8 cellular contexts compared by ENCODE assay signal in the genomic region with DNA sequence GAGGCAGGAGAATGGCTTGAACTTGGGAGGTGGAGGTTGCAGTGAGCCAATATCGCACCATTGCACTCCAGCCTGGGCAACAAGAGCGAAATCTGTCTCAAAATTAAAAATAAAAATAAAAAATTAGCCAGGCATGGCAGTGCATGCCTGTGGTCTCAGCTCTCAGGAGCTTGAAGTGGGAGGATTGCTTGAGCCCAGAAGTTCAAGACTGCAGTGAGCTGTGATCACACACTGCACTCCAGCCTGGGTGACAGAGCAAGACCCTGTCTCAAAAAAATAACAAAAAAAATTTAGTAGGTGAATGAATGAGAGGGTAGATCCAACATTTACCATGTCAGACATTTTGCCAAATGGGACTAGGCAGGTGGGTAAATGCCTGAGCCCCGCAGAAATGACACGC. TPM values are rescaled to one million over a fixed set of nuclear protein-coding genes. Genes with fewer than 3 reads are reported as not detected.
DNase-seq lines count a peak whose midpoint lies in the region; ATAC-seq and TF ChIP-seq lines count a peak whose summit lies in the region.
"Not testable (repeated sequence)": the region's sequence is repeated elsewhere in the genome, so short reads cannot be mapped to it uniquely, and the experiment has no call there.

No MANE protein-coding gene starts in this region.

- peaks cover 93% of the 10 kb centered on the region for H3K4me1 Mint-ChIP-seq in activated B cell treated with CpG ODN at 0.5 μM for 24 hours

- DNase-seq in EH (ENCODE audit: low read depth): peak; percentile 55
- not testable (repeated sequence) for DNase-seq in activated B cell treated with CpG ODN at 0.5 μM for 24 hours; coronary artery (ENCODE audit: low spot score); hepatocyte (ENCODE audit: low spot score); spleen; vagina (ENCODE audit: extremely low spot score in 2 of 2)

- H3K4me1 ChIP-seq in OCI-LY1 (ENCODE audit: insufficient read depth, low read length, severe bottlenecking) (peaks cover 76% of the 10 kb centered on the region), hepatocyte (ENCODE audit: insufficient read depth) (peaks cover 10% of the 10 kb centered on the region), neutrophil (ENCODE audit: control insufficient read depth in 1 of 2, insufficient read depth in 1 of 2, low read depth in 1 of 2, low read length in 1 of 2) (peaks cover 56 to 64% of the 10 kb centered on the region in 2 experiments), spleen (peaks cover 47 to 100% (median 87%) of the 10 kb centered on the region in 6 donors), vagina (peaks cover 57% of the 10 kb centered on the region)

- peaks cover 58% of the 10 kb centered on the region for H3K36me3 Mint-ChIP-seq in activated B cell treated with CpG ODN at 0.5 μM for 24 hours (ENCODE audit: low read depth)

- 97% methylated on average over 4 of the region's 4 CpGs for WGBS in hepatocyte (ENCODE audit: low lambda C conversion rate, missing lambda C conversion rate)
- 85 to 95% (median 89%) methylated on average over 4 of the region's 4 CpGs for WGBS in spleen, 5 donors

- not testable (repeated sequence) for H3K27me3 Mint-ChIP-seq in activated B cell treated with CpG ODN at 0.5 μM for 24 hours

- not testable (repeated sequence) for H3K4me3 ChIP-seq in OCI-LY1 (ENCODE audit: low read depth, low read length, poor library complexity, severe bottlenecking); coronary artery; hepatocyte; vagina
- H3K4me3 ChIP-seq in neutrophil (ENCODE audit: low read depth in 1 of 2, low read length in 1 of 2) (peak overlapping the region in 1 of 2 experiments; percentile 69), spleen (peak overlapping the region in 1 of 8 donors; percentile 49)

- not testable (repeated sequence) for H3K9me3 ChIP-seq in OCI-LY1 (ENCODE audit: low read length); hepatocyte (ENCODE audit: low read depth); neutrophil; spleen; vagina

- not testable (repeated sequence) for H3K9ac ChIP-seq in OCI-LY1 (ENCODE audit: low read length)

- H3K27ac Mint-ChIP-seq in activated B cell treated with CpG ODN at 0.5 μM for 24 hours: peak overlapping the region; percentile 84

- ATAC-seq in activated B cell treated with CpG ODN at 0.5 μM for 24 hours (ENCODE audit: low read depth): not testable (repeated sequence)

- CTCF ChIA-PET in activated B cell treated with CpG ODN at 0.5 μM for 24 hours (lab: Charles Lee): not testable (repeated sequence)

- not testable (repeated sequence) for H2AFZ ChIP-seq in OCI-LY1 (ENCODE audit: low read length); hepatocyte

- TF ChIP-seq POLR2A in spleen (IDR thresholded peaks at IDR 0.05); vagina (IDR thresholded peaks at IDR 0.05): not testable (repeated sequence)

- H3F3A ChIP-seq in OCI-LY1 (ENCODE audit: insufficient read depth, low read length): not testable (repeated sequence)

- POLR2A ChIA-PET in activated B cell treated with CpG ODN at 0.5 μM for 24 hours (lab: Charles Lee): interaction anchor here (6.9 kb wide), 1 partner anchor 18 kb away, joined by 53 read pairs; no protein-coding TSS in a partner anchor

- not testable (repeated sequence) for H3K79me2 ChIP-seq in OCI-LY1 (ENCODE audit: insufficient read depth, low read length)
- H3K79me2 ChIP-seq in hepatocyte: peaks cover 44% of the 10 kb centered on the region

- TF ChIP-seq CTCF in OCI-LY1 (IDR thresholded peaks at IDR 0.05; ENCODE audit: low read length); activated B cell treated with CpG ODN at 0.5 μM for 24 hours (IDR thresholded peaks at IDR 0.05); coronary artery (IDR thresholded peaks at IDR 0.05); hepatocyte (IDR thresholded peaks at IDR 0.05; ENCODE audit: poor library complexity); neutrophil (IDR thresholded peaks at IDR 0.05); spleen (IDR thresholded peaks at IDR 0.05 in 8 of 11, conservative IDR thresholded peaks at IDR 0.05 in 3 of 11); vagina (IDR thresholded peaks at IDR 0.05): not testable (repeated sequence)

- H3K9me3 Mint-ChIP-seq in activated B cell treated with CpG ODN at 0.5 μM for 24 hours: not testable (repeated sequence)

- peak overlapping the region; percentile 15 for H3K4me3 Mint-ChIP-seq in activated B cell treated with CpG ODN at 0.5 μM for 24 hours

- not testable (repeated sequence) for H3K9me2 ChIP-seq in OCI-LY1 (ENCODE audit: low read depth, low read length); hepatocyte (replicated peaks; ENCODE audit: insufficient read depth)

- H4K20me1 ChIP-seq in OCI-LY1 (ENCODE audit: insufficient read depth, low read length); hepatocyte (ENCODE audit: insufficient read depth, poor library complexity, severe bottlenecking): not testable (repeated sequence)

- H3K27ac ChIP-seq in OCI-LY1 (ENCODE audit: low read depth, low read length, poor library complexity, severe bottlenecking): peak overlapping the region; percentile 83
- peak overlapping the region; percentile 89 to 93 for H3K27ac ChIP-seq in coronary artery
- H3K27ac ChIP-seq in hepatocyte: peak overlapping the region; percentile 81
- peak overlapping the region; percentile 97 for H3K27ac ChIP-seq in neutrophil
- peak overlapping the region; percentile 42 to 93 (median 90) for H3K27ac ChIP-seq in spleen
- H3K27ac ChIP-seq in vagina: peak overlapping the region; percentile 82

- H3K36me3 ChIP-seq in OCI-LY1 (ENCODE audit: insufficient read depth, low read length) (peaks cover 64% of the 10 kb centered on the region), neutrophil (peaks cover 52% of the 10 kb centered on the region), spleen (peaks cover 4 to 99% (median 30%) of the 10 kb centered on the region in 6 donors), vagina (peaks cover 0 to 28% of the 10 kb centered on the region in 2 donors)
- H3K36me3 ChIP-seq in hepatocyte (replicated peaks; ENCODE audit: insufficient read depth, low read depth): not testable (repeated sequence)

- intact Hi-C loops in activated B cell treated with CpG ODN at 0.5 μM for 24 hours (cut with micrococcal nuclease); spleen (cut with DNase I; ENCODE audit: low total_unique reads); vagina (cut with DNase I): not testable (repeated sequence)

- H3K4me2 ChIP-seq in OCI-LY1 (ENCODE audit: low read length): peak overlapping the region; percentile 14; the same call in 1 of the 2 replicates
- not testable (repeated sequence) for H3K4me2 ChIP-seq in hepatocyte

- not testable (repeated sequence) for H3K27me3 ChIP-seq in OCI-LY1 (ENCODE audit: insufficient read depth, low read length); hepatocyte; neutrophil; spleen (replicated peaks in 1 of 7); vagina

RNA-seq across cellular contexts. Expression of a gene that starts 31.4 kb away (rescaled TPM):
- total RNA-seq in activated B cell treated with CpG ODN at 0.5 μM for 24 hours (217 and 239 TPM in 2 replicates), hepatocyte (29.1 and 32.4 TPM in 2 replicates), spleen (100 to 1,000 TPM; 232 to 329 (median 281) TPM), vagina (100 TPM)
- polyA plus RNA-seq in hepatocyte (29.3 and 29.9 TPM in 2 replicates), spleen (100 to 1,000 TPM in 2 of 3 donors, 10 to 100 TPM in 1; 70.5 to 192 (median 190) TPM)

RNA-seq across cellular contexts. Expression of a gene that starts 31.7 kb away (rescaled TPM):
- 15.8 and 17.8 TPM in 2 replicates for total RNA-seq in activated B cell treated with CpG ODN at 0.5 μM for 24 hours
- total RNA-seq in hepatocyte: 2.8 and 6.3 TPM in 2 replicates
- polyA plus RNA-seq in hepatocyte: 5.5 and 8.5 TPM in 2 replicates
- total RNA-seq in spleen: 10 to 100 TPM in 5 of 7 donors, 1 to 10 TPM in 2; 7.7 to 15.3 (median 13.2) TPM
- 10 to 100 TPM; 20.5 to 24.5 (median 22.6) TPM for polyA plus RNA-seq in spleen
- 4.7 TPM for total RNA-seq in vagina
